Comparison of ENCODE assay signal across 1 cellular context in genomic region chr18:63043516-63043915, GRCh38.
TF ChIP-seq lines count a peak whose summit lies in the region.

No MANE protein-coding gene starts in this region.

TF ChIP-seq in H1, 55 proteins besides CTCF, POLR2A, EP300 and RAD21 (continued from another document):
- TF ChIP-seq, protein P1, sequence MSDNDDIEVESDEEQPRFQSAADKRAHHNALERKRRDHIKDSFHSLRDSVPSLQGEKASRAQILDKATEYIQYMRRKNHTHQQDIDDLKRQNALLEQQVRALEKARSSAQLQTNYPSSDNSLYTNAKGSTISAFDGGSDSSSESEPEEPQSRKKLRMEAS (IDR thresholded peaks at IDR 0.05) = no peak
- TF ChIP-seq RFX5 (IDR thresholded peaks at IDR 0.05; ENCODE audit: borderline replicate concordance, low read depth, low read length) (no peak), HDAC2 (IDR thresholded peaks at IDR 0.05; ENCODE audit: borderline replicate concordance in 1 of 2, low read depth in 2 of 2, low read length in 2 of 2) (no peak), NRF1 (IDR thresholded peaks at IDR 0.05; ENCODE audit: low read depth, low read length) (no peak), SUZ12 (IDR thresholded peaks at IDR 0.05; ENCODE audit: low read length) (no peak), SP1 (IDR thresholded peaks at IDR 0.05; ENCODE audit: low read depth, low read length) (no peak), POU5F1 (IDR thresholded peaks at IDR 0.05; ENCODE audit: low read depth, low read length) (no peak), ATF3 (IDR thresholded peaks at IDR 0.05; ENCODE audit: insufficient read depth, low read depth, low read length) (no peak), GABPA (IDR thresholded peaks at IDR 0.05; ENCODE audit: borderline replicate concordance, insufficient read depth, low read length) (no peak), SIRT6 (IDR thresholded peaks at IDR 0.05; ENCODE audit: low read length) (no peak)
- TF ChIP-seq, protein P2, sequence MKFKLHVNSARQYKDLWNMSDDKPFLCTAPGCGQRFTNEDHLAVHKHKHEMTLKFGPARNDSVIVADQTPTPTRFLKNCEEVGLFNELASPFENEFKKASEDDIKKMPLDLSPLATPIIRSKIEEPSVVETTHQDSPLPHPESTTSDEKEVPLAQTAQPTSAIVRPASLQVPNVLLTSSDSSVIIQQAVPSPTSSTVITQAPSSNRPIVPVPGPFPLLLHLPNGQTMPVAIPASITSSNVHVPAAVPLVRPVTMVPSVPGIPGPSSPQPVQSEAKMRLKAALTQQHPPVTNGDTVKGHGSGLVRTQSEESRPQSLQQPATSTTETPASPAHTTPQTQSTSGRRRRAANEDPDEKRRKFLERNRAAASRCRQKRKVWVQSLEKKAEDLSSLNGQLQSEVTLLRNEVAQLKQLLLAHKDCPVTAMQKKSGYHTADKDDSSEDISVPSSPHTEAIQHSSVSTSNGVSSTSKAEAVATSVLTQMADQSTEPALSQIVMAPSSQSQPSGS (IDR thresholded peaks at IDR 0.05; ENCODE audit: low read length) = no peak
